ENCODE assay signal across 15 cellular contexts in the genomic region with DNA sequence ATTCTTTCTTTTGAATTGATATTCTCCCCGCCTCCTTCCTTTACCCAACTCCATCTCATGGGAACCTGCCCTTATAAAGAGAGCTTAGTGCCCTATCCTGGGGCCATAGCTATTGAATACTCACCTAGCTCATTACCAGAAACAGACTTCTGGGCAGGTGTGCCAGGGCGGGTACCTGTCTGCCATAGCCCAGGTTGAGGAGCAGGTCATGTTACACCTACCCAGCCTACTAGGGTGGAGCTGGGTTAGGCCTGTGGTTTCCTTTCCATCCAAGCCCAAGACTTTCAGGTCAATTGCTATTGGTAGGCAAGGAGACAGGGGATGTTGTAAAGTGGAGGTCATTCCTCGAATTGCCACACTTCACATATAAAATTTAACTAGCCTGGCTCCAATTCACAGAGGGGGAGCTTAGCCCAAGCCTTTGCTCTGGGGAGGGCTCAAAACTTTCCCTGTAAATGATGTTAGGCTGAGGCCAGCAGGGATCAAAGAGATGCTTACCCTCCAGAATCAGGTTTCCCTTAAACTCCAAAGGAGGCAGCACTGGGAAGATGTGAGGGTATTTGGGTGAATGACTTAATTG.
A peak's percentile ranks its signal among the peaks of the same experiment; 100 is the strongest.
DNase-seq lines count a peak whose midpoint lies in the region; ATAC-seq lines count a peak whose summit lies in the region.
"Had no signal": no experiment of that assay in that cellular context is flagged by ENCODE, and none has a peak within 500 bp of the region (broad histone marks: within the 10 kb centered on the region; RNA-seq: fewer than 3 reads in every experiment).

No MANE protein-coding gene starts in this region.

- peak overlapping the region; percentile 89 for H3K4me2 ChIP-seq in skeletal muscle satellite cell (ENCODE audit: low read length)

- H3K4me3 ChIP-seq in esophagus (ENCODE audit: low read depth in 1 of 2, low read length in 2 of 2) (no peak overlapping the region), skeletal muscle satellite cell (ENCODE audit: low read length) (no peak overlapping the region)

- no peak overlapping the region for H3K9ac ChIP-seq in skeletal muscle satellite cell (ENCODE audit: low read depth, low read length)

- no peaks in the 10 kb centered on the region for H3K36me3 ChIP-seq in esophagus (ENCODE audit: control insufficient read depth in 2 of 2, insufficient read depth in 2 of 2, low read length in 1 of 2)
- H3K36me3 ChIP-seq in skeletal muscle satellite cell (ENCODE audit: insufficient read depth, low read length) = peaks cover 26% of the 10 kb centered on the region
- H3K36me3 ChIP-seq: ovary had no signal

- peak overlapping the region; percentile 2 to 70 for H3K27ac ChIP-seq in esophagus (ENCODE audit: low read depth in 2 of 2, low read length in 1 of 2)
- H3K27ac ChIP-seq: ovary had no signal

- WGBS in esophagus, 2 donors = 62 to 81% methylated on average over 3 of the region's 3 CpGs

- DNase-seq in SIG-M5 treated with dmso at 0.1 percent for 504 hours (lab: John Stamatoyannopoulos, UW; ENCODE audit: unreplicated experiment) (peak; percentile 75), SIG-M5 (lab: John Stamatoyannopoulos, UW) (no peak), NCI-H69 (lab: John Stamatoyannopoulos, UW) (peak; percentile 80)
- DNase-seq: activated CD8-positive, alpha-beta memory T cell treated with anti-CD3 and anti-CD28 coated beads, Interleukin-2, amount 50 U/mL, for 48 hours; GDM1; NCI-H1436; ovary; PC-3; stimulated activated CD4-positive, alpha-beta T cell treated with anti-CD3 and anti-CD28 coated beads, Interleukin-2, amount 100 ng/mL, for 24 hours; stimulated activated naive CD8-positive, alpha-beta T cell treated with anti-CD3 and anti-CD28 coated beads, Interleukin-15, amount 100 ng/mL, for 72 hours had no signal

- no peaks in the 10 kb centered on the region for H3K9me3 ChIP-seq in esophagus (ENCODE audit: control insufficient read depth in 2 of 2, insufficient read depth in 1 of 2, low read depth in 1 of 2, low read length in 1 of 2)
- H3K9me3 ChIP-seq in skeletal muscle satellite cell (replicated peaks; ENCODE audit: low read length) = no peaks in the 10 kb centered on the region
- H3K9me3 ChIP-seq: ovary had no signal

- H3K4me1 ChIP-seq in esophagus (ENCODE audit: control insufficient read depth in 2 of 2, insufficient read depth in 2 of 2, low read length in 1 of 2) (peaks cover 4 to 13% of the 10 kb centered on the region in 2 donors), skeletal muscle satellite cell (ENCODE audit: control insufficient read depth, insufficient read depth, low read length) (peaks cover 82% of the 10 kb centered on the region)

- ATAC-seq in GM18502 (IDR thresholded peaks at IDR 0.05; ENCODE audit: poor library complexity, unreplicated experiment) (no peak), HG03135 (IDR thresholded peaks at IDR 0.05; ENCODE audit: unreplicated experiment) (no peak), GM19328 (IDR thresholded peaks at IDR 0.05; ENCODE audit: unreplicated experiment) (no peak)
- ATAC-seq: PC-3; stimulated activated naive CD8-positive, alpha-beta T cell treated with anti-CD3 and anti-CD28 coated beads, Interleukin-15, amount 100 ng/mL, for 72 hours had no signal

- H3K27me3 ChIP-seq in esophagus (ENCODE audit: control insufficient read depth in 1 of 2, insufficient read depth in 2 of 2, low read length in 2 of 2) (no peaks in the 10 kb centered on the region), skeletal muscle satellite cell (ENCODE audit: control insufficient read depth, insufficient read depth, low read length) (no peaks in the 10 kb centered on the region)
- H3K27me3 ChIP-seq: ovary had no signal
